ENCODE assay signal across 20 cellular contexts in genomic region chr6:11553824-11554223, GRCh38. TPM values are rescaled to one million over a fixed set of nuclear protein-coding genes. Genes with fewer than 3 reads are reported as not detected.
A peak's percentile ranks its signal among the peaks of the same experiment; 100 is the strongest.
DNase-seq lines count a peak whose midpoint lies in the region; ATAC-seq, FAIRE-seq and TF ChIP-seq lines count a peak whose summit lies in the region.
"Had no signal": no experiment of that assay in that cellular context is flagged by ENCODE, and none has a peak within 500 bp of the region (broad histone marks: within the 10 kb centered on the region; RNA-seq: fewer than 3 reads in every experiment).

No MANE protein-coding gene starts in this region.

- H3K4me1 ChIP-seq in A673 (ENCODE audit: insufficient read depth, low read length, poor library complexity, severe bottlenecking) (peaks cover 29% of the 10 kb centered on the region), OCI-LY3 (ENCODE audit: low read length) (peaks cover 31% of the 10 kb centered on the region), pancreas (peaks cover 0 to 14% (median 12%) of the 10 kb centered on the region in 3 donors), mesenchymal stem cell (ENCODE audit: control insufficient read depth, insufficient read depth, low read depth, low read length) (no peaks in the 10 kb centered on the region)
- H3K4me1 ChIP-seq: BE2C, HAP-1 had no signal

- H3K23ac ChIP-seq in mesenchymal stem cell (ENCODE audit: low read length in 2 of 2) = no peak overlapping the region

- ATAC-seq in pancreas = peak in 3 of 4 donors; percentile 33 to 58 (median 57)
- ATAC-seq in HG03196 (IDR thresholded peaks at IDR 0.05; ENCODE audit: unreplicated experiment) = no peak
- no peak for ATAC-seq in HG02623 (IDR thresholded peaks at IDR 0.05; ENCODE audit: unreplicated experiment)

- H3K4me3 ChIP-seq in A673 (ENCODE audit: low read depth, low read length, poor library complexity, severe bottlenecking) (no peak overlapping the region), OCI-LY3 (ENCODE audit: low read length) (peak overlapping the region; percentile 23), pancreas (no peak overlapping the region), mesenchymal stem cell (ENCODE audit: insufficient read depth in 1 of 2, low read depth in 1 of 2, low read length in 2 of 2) (no peak overlapping the region)
- H3K4me3 ChIP-seq: BLaER1 treated with 17β-estradiol and CSF1 and Interleukin-3, amounts not matched to agents 10 nM and 100 nM; HAP-1 had no signal

- no TSS peak for BruUV-seq in A673 (replicated peaks; lab: Mats Ljungman, UMichigan)

- no peak overlapping the region for H3K18ac ChIP-seq in mesenchymal stem cell (ENCODE audit: low read depth in 1 of 2, low read length in 2 of 2)

- peaks cover 7% of the 10 kb centered on the region for H3K4me1 Mint-ChIP-seq in chondrocyte (ENCODE audit: low read depth)
- H3K4me1 Mint-ChIP-seq: CD4-positive, alpha-beta memory T cell had no signal

- H3K4me2 ChIP-seq in OCI-LY3 (ENCODE audit: low read length) = peak overlapping the region; percentile 71
- H3K4me2 ChIP-seq in mesenchymal stem cell (ENCODE audit: low read length, poor library complexity, severe bottlenecking) = no peak overlapping the region

- peaks cover 5% of the 10 kb centered on the region for H3K9me3 Mint-ChIP-seq in chondrocyte (ENCODE audit: low read depth)
- H3K9me3 Mint-ChIP-seq: HFFc6 had no signal

- no peaks in the 10 kb centered on the region for H3K36me3 Mint-ChIP-seq in chondrocyte (ENCODE audit: low read depth)
- H3K36me3 Mint-ChIP-seq: CD4-positive, alpha-beta memory T cell had no signal

- FAIRE-seq in pancreas (lab: Jason Lieb, UNC) = no peak
- FAIRE-seq: GM12891 had no signal

- no peaks in the 10 kb centered on the region for H3K27me3 ChIP-seq in A673 (replicated peaks; ENCODE audit: insufficient read depth, low read depth, low read length, poor library complexity)
- H3K27me3 ChIP-seq in OCI-LY3 (ENCODE audit: low read depth, low read length) = no peaks in the 10 kb centered on the region
- no peaks in the 10 kb centered on the region for H3K27me3 ChIP-seq in pancreas
- no peaks in the 10 kb centered on the region for H3K27me3 ChIP-seq in mesenchymal stem cell (ENCODE audit: control insufficient read depth in 1 of 2, insufficient read depth in 1 of 2, low read length in 2 of 2)
- H3K27me3 ChIP-seq: BE2C; BLaER1 treated with 17β-estradiol and CSF1 and Interleukin-3, amounts not matched to agents 10 nM and 100 nM had no signal

- H4K8ac ChIP-seq in mesenchymal stem cell (ENCODE audit: low read length) = no peak overlapping the region

- H3K79me2 ChIP-seq in OCI-LY3 (ENCODE audit: low read length) = peaks cover 89% of the 10 kb centered on the region

- H3K36me3 ChIP-seq in A673 (ENCODE audit: insufficient read depth, low read length, poor library complexity, severe bottlenecking) = no peaks in the 10 kb centered on the region
- H3K36me3 ChIP-seq in OCI-LY3 (replicated peaks; ENCODE audit: low read depth, low read length) = peaks cover 3% of the 10 kb centered on the region
- H3K36me3 ChIP-seq in pancreas = no peaks in the 10 kb centered on the region
- no peaks in the 10 kb centered on the region for H3K36me3 ChIP-seq in mesenchymal stem cell (ENCODE audit: control insufficient read depth in 1 of 2, insufficient read depth in 2 of 2, low read depth in 1 of 2, low read length in 2 of 2)
- H3K36me3 ChIP-seq: BE2C; BLaER1 treated with 17β-estradiol and CSF1 and Interleukin-3, amounts not matched to agents 10 nM and 100 nM; HAP-1 had no signal

- H2AK5ac ChIP-seq in mesenchymal stem cell (ENCODE audit: low read length, severe bottlenecking) = no peak overlapping the region

- H3K9me3 ChIP-seq in A673 (ENCODE audit: low read depth, low read length, poor library complexity, severe bottlenecking) = no peaks in the 10 kb centered on the region
- H3K9me3 ChIP-seq in OCI-LY3 (ENCODE audit: insufficient read depth, low read length) = no peaks in the 10 kb centered on the region
- H3K9me3 ChIP-seq in pancreas = no peaks in the 10 kb centered on the region
- no peaks in the 10 kb centered on the region for H3K9me3 ChIP-seq in mesenchymal stem cell (ENCODE audit: control insufficient read depth, low read length)
- H3K9me3 ChIP-seq: BE2C, HAP-1 had no signal

- TF ChIP-seq CTCF in A673 (conservative IDR thresholded peaks at IDR 0.05; ENCODE audit: low read depth, low read length) (no peak), OCI-LY3 (IDR thresholded peaks at IDR 0.05; ENCODE audit: low read depth, low read length) (no peak), chondrocyte (IDR thresholded peaks at IDR 0.05) (no peak), pancreas (IDR thresholded peaks at IDR 0.05) (no peak)

- H3K27ac ChIP-seq in A673 (ENCODE audit: low read depth, low read length, poor library complexity, severe bottlenecking) = peak overlapping the region; percentile 27
- no peak overlapping the region for H3K27ac ChIP-seq in OCI-LY3 (ENCODE audit: low read length)
- H3K27ac ChIP-seq in pancreas = no peak overlapping the region
- H3K27ac ChIP-seq in mesenchymal stem cell (ENCODE audit: low read length, poor library complexity, severe bottlenecking) = no peak overlapping the region
- H3K27ac ChIP-seq: BLaER1 treated with 17β-estradiol and CSF1 and Interleukin-3, amounts not matched to agents 10 nM and 100 nM had no signal

- WGBS in pancreas, 2 donors = 32 to 34% methylated on average over 3 of the region's 3 CpGs
- WGBS in mesenchymal stem cell = 86% methylated on average over 1 of the region's 3 CpGs

- DNase-seq in A673 (ENCODE audit: low spot score) (no peak), chondrocyte (ENCODE audit: low spot score) (no peak), pancreas (no peak), mesenchymal stem cell (no peak)
- DNase-seq: 8988T; BE2C; Calu3; CD4-positive, alpha-beta memory T cell; COR-L47; DMS53; DMS79 treated with DMSO at 0.1 percent for 48 hours; GF-D8; GOT3; HFFc6 had no signal

- H3K27me3 Mint-ChIP-seq in chondrocyte (ENCODE audit: low read depth) = no peaks in the 10 kb centered on the region
- H3K27me3 Mint-ChIP-seq: CD4-positive, alpha-beta memory T cell had no signal

- peaks cover 8% of the 10 kb centered on the region for H3K79me1 ChIP-seq in mesenchymal stem cell (replicated peaks; ENCODE audit: low read length, poor library complexity, severe bottlenecking)

- H2AFZ ChIP-seq in OCI-LY3 (ENCODE audit: low read depth, low read length) (no peak overlapping the region), mesenchymal stem cell (ENCODE audit: low read depth, low read length) (no peak overlapping the region)

- no peak overlapping the region for H2BK12ac ChIP-seq in mesenchymal stem cell (ENCODE audit: low read length in 2 of 2)

- peak overlapping the region; percentile 14 for H3K27ac Mint-ChIP-seq in chondrocyte (ENCODE audit: unreplicated experiment)
- H3K27ac Mint-ChIP-seq: CD4-positive, alpha-beta memory T cell; HFFc6 had no signal

- H2BK15ac ChIP-seq in mesenchymal stem cell (ENCODE audit: low read depth, poor library complexity, severe bottlenecking) = no peak overlapping the region

- no peak overlapping the region for H3K4me3 Mint-ChIP-seq in chondrocyte (ENCODE audit: unreplicated experiment)
- H3K4me3 Mint-ChIP-seq: CD4-positive, alpha-beta memory T cell; HFFc6 had no signal

- no peak overlapping the region for H3K4ac ChIP-seq in mesenchymal stem cell (ENCODE audit: low read depth in 1 of 2, low read length in 2 of 2)

- CTCF ChIA-PET in A673 (lab: Charles Lee) = no interaction called here

- no peak overlapping the region for H3K14ac ChIP-seq in mesenchymal stem cell (ENCODE audit: low read length in 2 of 2)

- H4K20me1 ChIP-seq in OCI-LY3 (ENCODE audit: insufficient read depth, low read length) = peaks cover 18% of the 10 kb centered on the region

- H2BK120ac ChIP-seq in mesenchymal stem cell (ENCODE audit: low read depth, low read length) = no peak overlapping the region

- H3K9ac ChIP-seq in OCI-LY3 (ENCODE audit: low read length) (no peak overlapping the region), mesenchymal stem cell (ENCODE audit: low read length) (no peak overlapping the region)
- H3K9ac ChIP-seq: BLaER1 treated with 17β-estradiol and CSF1 and Interleukin-3, amounts not matched to agents 10 nM and 100 nM had no signal

- no peak overlapping the region for H2BK5ac ChIP-seq in mesenchymal stem cell (ENCODE audit: low read depth, low read length, poor library complexity, severe bottlenecking)

- POLR2A ChIA-PET in A673 (lab: Charles Lee; ENCODE audit: low non-redundant PET) = no interaction called here

- intact Hi-C loops in A673 (cut with micrococcal nuclease; ENCODE audit: unreplicated experiment) (no loop called here), pancreas (cut with DNase I) (no loop called here)

- H4K91ac ChIP-seq in mesenchymal stem cell (ENCODE audit: low read length) = no peak overlapping the region

RNA-seq across cellular contexts. Expression of gene TMEM170B, which starts 16.3 kb away (rescaled TPM):
- total RNA-seq in A673 (2021) = 9.5 and 11.4 TPM in 2 replicates
- 3.6 to 5.1 TPM (median 3.9 TPM) in 3 replicates for total RNA-seq in chondrocyte
- total RNA-seq in pancreas = 1 to 10 TPM in 4 of 6 donors, under 1 TPM in 2; 0.85 to 2.3 (median 1.6) TPM
- 1 to 10 TPM in 1 of 2 donors, under 1 TPM in 1; 0.49 to 1.5 TPM for polyA plus RNA-seq in pancreas
- polyA plus RNA-seq in mesenchymal stem cell (2013, experiment 1 of 2) = 1.2 TPM
- polyA plus RNA-seq in mesenchymal stem cell (2013, experiment 2 of 2) = 1.3 TPM

Comparison
In these comparisons a context has a peak if more than half of its experiments do, and no peak if none do; other contexts are left out.
1. ATAC-seq: peak in pancreas (3 of 4); none in HG03196 (single experiment) and HG02623 (single experiment).